Comparison of ENCODE assay signal across 21 cellular contexts in the genomic region with DNA sequence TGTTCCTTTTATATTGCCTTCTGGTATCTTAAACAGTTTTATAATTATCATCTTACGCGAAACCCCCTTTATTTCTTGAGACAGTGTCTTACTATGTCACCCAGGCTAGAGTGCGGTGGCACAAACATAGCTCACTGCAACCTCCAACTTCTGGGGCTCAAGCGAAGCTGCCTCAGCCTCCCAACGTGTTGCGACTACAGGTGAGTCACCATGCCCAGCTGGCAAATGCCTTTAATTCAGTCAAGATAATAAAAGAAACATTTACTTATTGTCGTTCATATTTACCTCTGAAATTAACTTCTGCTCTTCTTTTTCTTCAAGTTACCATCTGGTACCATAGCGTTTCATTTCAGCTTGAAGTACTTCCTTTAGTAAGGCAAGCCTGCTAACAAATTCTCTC.
"Had no signal": no experiment of that assay in that cellular context is flagged by ENCODE, and none has a peak within 500 bp of the region (broad histone marks: within the 10 kb centered on the region; RNA-seq: fewer than 3 reads in every experiment).

No MANE protein-coding gene starts in this region.

- H3K9me3 Mint-ChIP-seq: activated CD4-positive, alpha-beta memory T cell treated with anti-CD3 and anti-CD28 coated beads, Interleukin-2, amount 10 ng/mL, durations not matched to agents 7 days and 5 days; activated naive CD8-positive, alpha-beta T cell treated with anti-CD3 and anti-CD28 coated beads, Interleukin-2, amount 10 ng/mL, durations not matched to agents 7 days and 5 days; activated T-helper 17 cell treated with anti-CD3 and anti-CD28 coated beads, Interleukin-2, amount 50 U/mL, for 72 hours; mesothelial cell of epicardium; nephron progenitor cell; stimulated activated naive CD8-positive, alpha-beta T cell treated with anti-CD3 and anti-CD28 coated beads, Interleukin-15, amount 100 ng/mL, for 72 hours; WTC11 had no signal

- H2AFZ ChIP-seq: hepatocyte had no signal

- H3K36me3 Mint-ChIP-seq: activated CD8-positive, alpha-beta memory T cell treated with anti-CD3 and anti-CD28 coated beads, Interleukin-2, amount 10 ng/mL, durations not matched to agents 7 days and 5 days; activated naive CD8-positive, alpha-beta T cell treated with anti-CD3 and anti-CD28 coated beads, Interleukin-2, amount 10 ng/mL, durations not matched to agents 7 days and 5 days; WTC11 had no signal

- H3K36me3 ChIP-seq: esophagus muscularis mucosa, suprapubic skin had no signal

- H3K9me3 ChIP-seq: esophagus muscularis mucosa, suprapubic skin had no signal

- H3K27ac ChIP-seq: esophagus muscularis mucosa, hepatocyte, suprapubic skin had no signal

- H3K4me1 Mint-ChIP-seq: activated CD4-positive, alpha-beta memory T cell treated with anti-CD3 and anti-CD28 coated beads, Interleukin-2, amount 10 ng/mL, durations not matched to agents 7 days and 5 days; mesothelial cell of epicardium; nephron progenitor cell had no signal

- H3K27me3 ChIP-seq: esophagus muscularis mucosa, hepatocyte, suprapubic skin had no signal

- ATAC-seq: activated CD8-positive, alpha-beta memory T cell treated with anti-CD3 and anti-CD28 coated beads, Interleukin-2, amount 10 ng/mL, durations not matched to agents 7 days and 5 days; activated T-helper 17 cell treated with anti-CD3 and anti-CD28 coated beads, Interleukin-2, amount 50 U/mL, for 72 hours; left cardiac atrium; stimulated activated naive CD8-positive, alpha-beta T cell treated with anti-CD3 and anti-CD28 coated beads, Interleukin-15, amount 100 ng/mL, for 72 hours had no signal

- H3K27me3 Mint-ChIP-seq: activated CD4-positive, alpha-beta memory T cell treated with anti-CD3 and anti-CD28 coated beads, Interleukin-2, amount 10 ng/mL, durations not matched to agents 7 days and 5 days; activated CD8-positive, alpha-beta memory T cell treated with anti-CD3 and anti-CD28 coated beads, Interleukin-2, amount 10 ng/mL, durations not matched to agents 7 days and 5 days; activated naive CD8-positive, alpha-beta T cell treated with anti-CD3 and anti-CD28 coated beads, Interleukin-2, amount 10 ng/mL, durations not matched to agents 7 days and 5 days; activated T-helper 17 cell treated with anti-CD3 and anti-CD28 coated beads, Interleukin-2, amount 50 U/mL, for 72 hours; stimulated activated naive CD8-positive, alpha-beta T cell treated with anti-CD3 and anti-CD28 coated beads, Interleukin-15, amount 100 ng/mL, for 72 hours had no signal

- DNase-seq: activated CD4-positive, alpha-beta memory T cell treated with anti-CD3 and anti-CD28 coated beads, Interleukin-2, amount 10 ng/mL, durations not matched to agents 7 days and 5 days; activated CD4-positive, alpha-beta T cell treated with anti-CD3 and anti-CD28 coated beads for 48 hours; activated CD8-positive, alpha-beta memory T cell treated with anti-CD3 and anti-CD28 coated beads, Interleukin-2, amount 10 ng/mL, durations not matched to agents 7 days and 5 days; activated naive CD4-positive, alpha-beta T cell treated with Interleukin-2 at 50 U/mL for 16 hours; activated naive CD8-positive, alpha-beta T cell treated with anti-CD3 and anti-CD28 coated beads, Interleukin-2, amount 10 ng/mL, durations not matched to agents 7 days and 5 days; foreskin fibroblast; left cardiac atrium; nephron progenitor cell; occipital lobe; posterior cingulate gyrus; stimulated activated CD4-positive, alpha-beta T cell treated with anti-CD3 and anti-CD28 coated beads, Interleukin-2, amount 100 ng/mL, for 24 hours; stimulated activated naive CD8-positive, alpha-beta T cell treated with anti-CD3 and anti-CD28 coated beads, Interleukin-15, amount 100 ng/mL, for 72 hours; SW 1271; trophoblast cell had no signal

- H3K4me3 ChIP-seq: esophagus muscularis mucosa, hepatocyte, lung, suprapubic skin had no signal

- H3K27ac Mint-ChIP-seq: activated CD4-positive, alpha-beta memory T cell treated with anti-CD3 and anti-CD28 coated beads, Interleukin-2, amount 10 ng/mL, durations not matched to agents 7 days and 5 days; activated CD8-positive, alpha-beta memory T cell treated with anti-CD3 and anti-CD28 coated beads, Interleukin-2, amount 10 ng/mL, durations not matched to agents 7 days and 5 days; activated naive CD8-positive, alpha-beta T cell treated with anti-CD3 and anti-CD28 coated beads, Interleukin-2, amount 10 ng/mL, durations not matched to agents 7 days and 5 days; activated T-helper 17 cell treated with anti-CD3 and anti-CD28 coated beads, Interleukin-2, amount 50 U/mL, for 72 hours; mesothelial cell of epicardium; nephron progenitor cell; stimulated activated naive CD8-positive, alpha-beta T cell treated with anti-CD3 and anti-CD28 coated beads, Interleukin-15, amount 100 ng/mL, for 72 hours; WTC11 had no signal

- H3K4me2 ChIP-seq: hepatocyte had no signal

- H3K4me3 Mint-ChIP-seq: activated CD4-positive, alpha-beta memory T cell treated with anti-CD3 and anti-CD28 coated beads, Interleukin-2, amount 10 ng/mL, durations not matched to agents 7 days and 5 days; activated CD8-positive, alpha-beta memory T cell treated with anti-CD3 and anti-CD28 coated beads, Interleukin-2, amount 10 ng/mL, durations not matched to agents 7 days and 5 days; activated naive CD8-positive, alpha-beta T cell treated with anti-CD3 and anti-CD28 coated beads, Interleukin-2, amount 10 ng/mL, durations not matched to agents 7 days and 5 days; activated T-helper 17 cell treated with anti-CD3 and anti-CD28 coated beads, Interleukin-2, amount 50 U/mL, for 72 hours; mesothelial cell of epicardium; nephron progenitor cell; stimulated activated naive CD8-positive, alpha-beta T cell treated with anti-CD3 and anti-CD28 coated beads, Interleukin-15, amount 100 ng/mL, for 72 hours; WTC11 had no signal
